In genomic region chr1:226568975-226569741, GRCh38 we compare ENCODE assay signal across 11 cellular contexts. TPM values are rescaled to one million over a fixed set of nuclear protein-coding genes. Genes with fewer than 3 reads are reported as not detected.
"Had no signal": no experiment of that assay in that cellular context is flagged by ENCODE, and none has a peak within 500 bp of the region (broad histone marks: within the 10 kb centered on the region; RNA-seq: fewer than 3 reads in every experiment).

No MANE protein-coding gene starts in this region.

- DNase-seq: activated effector memory CD4-positive, alpha-beta T cell treated with Interleukin-2 at 50 U/mL for 16 hours; activated T-cell treated with anti-CD3 and anti-CD28 coated beads, Interleukin-2, amount 50 U/mL, for 4 hours; stimulated activated CD4-positive, alpha-beta T cell treated with anti-CD3 and anti-CD28 coated beads, Interleukin-2, amount 100 ng/mL, for 48 hours had no signal

- H3K4me3 Mint-ChIP-seq: activated CD8-positive, alpha-beta T cell treated with anti-CD3 and anti-CD28 coated beads for 36 hours; activated T-cell treated with anti-CD3 and anti-CD28 coated beads, Interleukin-2, amount 50 U/mL, for 4 hours; mesothelial cell of epicardium; naive B cell; type B pancreatic cell; WTC11 had no signal

- H3K4me1 ChIP-seq: pancreas had no signal

- H3K27me3 ChIP-seq: pancreas had no signal

- H3K4me3 ChIP-seq: pancreas had no signal

- H3K9me3 ChIP-seq: pancreas had no signal

- H3K36me3 ChIP-seq: pancreas had no signal

- ATAC-seq: esophagus mucosa had no signal

- H3K27ac ChIP-seq: pancreas had no signal

- H3K36me3 Mint-ChIP-seq: mesothelial cell of epicardium, naive B cell, type B pancreatic cell, WTC11 had no signal

- H3K9me3 Mint-ChIP-seq: activated CD8-positive, alpha-beta T cell treated with anti-CD3 and anti-CD28 coated beads for 36 hours; activated T-cell treated with anti-CD3 and anti-CD28 coated beads, Interleukin-2, amount 50 U/mL, for 4 hours; mesothelial cell of epicardium; naive B cell; type B pancreatic cell had no signal

- H3K4me1 Mint-ChIP-seq: mesothelial cell of epicardium had no signal

- H3K27ac Mint-ChIP-seq: activated CD8-positive, alpha-beta T cell treated with anti-CD3 and anti-CD28 coated beads for 36 hours; mesothelial cell of epicardium; type B pancreatic cell; WTC11 had no signal

RNA-seq across cellular contexts. Expression of gene STUM, which starts 20.6 kb away (rescaled TPM):
- total RNA-seq: activated CD8-positive, alpha-beta T cell treated with anti-CD3 and anti-CD28 coated beads for 36 hours; activated T-cell treated with anti-CD3 and anti-CD28 coated beads, Interleukin-2, amount 50 U/mL, for 4 hours; astrocyte had no signal
